8 cellular contexts compared by ENCODE assay signal in the genomic region with DNA sequence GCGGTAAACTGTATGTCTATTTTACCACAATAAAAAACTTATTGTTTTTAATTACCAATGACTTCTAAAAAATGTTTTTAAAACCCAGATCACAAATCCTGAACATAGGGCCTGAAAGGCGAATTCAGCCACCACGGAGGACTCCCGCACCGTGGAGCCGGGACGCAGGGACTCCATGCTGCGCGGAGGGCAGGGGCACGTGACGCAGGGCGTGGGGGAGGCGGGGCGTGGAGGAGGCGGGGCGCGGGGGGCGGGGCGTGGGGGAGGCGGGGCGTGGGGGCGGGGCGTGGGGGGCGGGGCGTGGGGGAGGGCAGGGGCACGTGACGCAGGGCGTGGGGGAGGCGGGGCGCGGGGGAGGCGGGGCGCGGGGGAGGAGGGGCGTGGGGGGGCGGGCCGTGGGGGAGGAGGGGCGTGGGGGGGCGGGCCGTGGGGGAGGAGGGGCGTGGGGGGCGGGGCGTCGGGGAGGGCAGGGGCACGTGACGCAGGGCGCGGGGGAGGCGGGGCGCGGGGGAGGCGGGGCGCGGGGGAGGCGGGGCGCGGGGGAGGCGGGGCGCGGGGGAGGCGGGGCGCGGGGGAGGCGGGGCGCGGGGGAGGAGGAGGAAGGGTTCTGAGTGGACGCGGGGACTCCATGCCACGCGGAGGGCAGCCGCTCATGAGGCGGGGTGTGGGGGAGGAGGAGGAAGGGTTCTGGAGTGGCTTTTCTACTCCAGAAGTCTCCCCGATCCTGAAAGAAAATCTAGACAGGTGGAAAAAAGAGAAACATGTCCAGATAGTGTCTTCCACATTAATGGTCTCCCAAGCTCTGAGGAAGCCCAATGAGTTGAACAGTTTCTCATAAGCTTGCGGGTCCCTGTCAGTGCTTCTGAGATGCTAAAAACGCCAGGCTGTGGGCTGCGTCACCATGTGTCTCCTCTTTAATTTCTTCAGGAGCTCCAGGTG. TPM values are rescaled to one million over a fixed set of nuclear protein-coding genes. Genes with fewer than 3 reads are reported as not detected.
DNase-seq lines count a peak whose midpoint lies in the region; ATAC-seq and TF ChIP-seq lines count a peak whose summit lies in the region.

No MANE protein-coding gene starts in this region.

- H3F3A ChIP-seq in neural progenitor cell (ENCODE audit: low read depth): peaks cover 34% of the 10 kb centered on the region

- peak overlapping the region; percentile 77 for H3K4me3 Mint-ChIP-seq in neural progenitor cell

- H3K9me3 ChIP-seq in neural progenitor cell (ENCODE audit: low read depth): no peaks in the 10 kb centered on the region
- H3K9me3 ChIP-seq in subcutaneous abdominal adipose tissue (ENCODE audit: control insufficient read depth in 5 of 5, low read length in 5 of 5): no peaks in the 10 kb centered on the region

- H3K27me3 ChIP-seq in neural progenitor cell (peaks cover 24% of the 10 kb centered on the region), subcutaneous abdominal adipose tissue (ENCODE audit: control insufficient read depth in 5 of 5, insufficient read depth in 4 of 5, low read length in 5 of 5) (peaks cover 0 to 6% (median 5%) of the 10 kb centered on the region in 5 donors)

- H3K36me3 ChIP-seq in neural progenitor cell (no peaks in the 10 kb centered on the region), subcutaneous abdominal adipose tissue (ENCODE audit: control insufficient read depth in 5 of 5, insufficient read depth in 5 of 5, low read length in 5 of 5) (no peaks in the 10 kb centered on the region)

- TF ChIP-seq POLR2A in GM18505 (IDR thresholded peaks at IDR 0.05; ENCODE audit: borderline replicate concordance, extremely low read depth, insufficient read depth, insufficient read length): peak; percentile 46

- DNase-seq in A172 (ENCODE audit: low spot score) (peak; percentile 43), HK-2 (ENCODE audit: unreplicated experiment) (peak; percentile 59), RPMI8226 (peak; percentile 65), foreskin melanocyte (peak; percentile 51), neural progenitor cell (ENCODE audit: low spot score) (peak; percentile 84)
- peak; percentile 68 for DNase-seq in activated naive CD4-positive, alpha-beta T cell treated with Interleukin-2 at 50 U/mL for 16 hours

- peak overlapping the region; percentile 81 for H3K4me2 ChIP-seq in neural progenitor cell

- peaks cover 40% of the 10 kb centered on the region for H3K4me1 Mint-ChIP-seq in neural progenitor cell

- peak; percentile 55 for ATAC-seq in GM18505 (IDR thresholded peaks at IDR 0.05; ENCODE audit: unreplicated experiment)

- H3K4me1 ChIP-seq in neural progenitor cell (peaks cover 14% of the 10 kb centered on the region), subcutaneous abdominal adipose tissue (ENCODE audit: control insufficient read depth in 5 of 5, insufficient read depth in 5 of 5, low read length in 5 of 5) (peaks cover 0 to 24% (median 22%) of the 10 kb centered on the region in 5 donors)

- H3K4me3 ChIP-seq in neural progenitor cell (peak overlapping the region; percentile 43), subcutaneous abdominal adipose tissue (ENCODE audit: low read depth in 1 of 5, low read length in 5 of 5) (peak overlapping the region; percentile 63 to 74 (median 71))

- no peaks in the 10 kb centered on the region for H3K36me3 Mint-ChIP-seq in neural progenitor cell

- peak overlapping the region; percentile 66 for H3K27ac Mint-ChIP-seq in neural progenitor cell

- H3K27ac ChIP-seq in neural progenitor cell: no peak overlapping the region
- peak overlapping the region; percentile 52 for H3K27ac ChIP-seq in subcutaneous abdominal adipose tissue (ENCODE audit: low read depth, low read length)

- no peaks in the 10 kb centered on the region for H4K20me1 ChIP-seq in neural progenitor cell (ENCODE audit: low read depth)

- H2AFZ ChIP-seq in neural progenitor cell (replicated peaks): peak overlapping the region; percentile 64

- TF ChIP-seq CTCF in neural progenitor cell (IDR thresholded peaks at IDR 0.05): no peak

- H3K9ac ChIP-seq in neural progenitor cell: no peak overlapping the region
- H3K9ac ChIP-seq in subcutaneous abdominal adipose tissue (ENCODE audit: low read length in 5 of 5): peak overlapping the region in 4 of 5 donors; percentile 51 to 78 (median 62)

- H3K79me2 ChIP-seq in neural progenitor cell (ENCODE audit: low read depth): no peaks in the 10 kb centered on the region

- H3K9me3 Mint-ChIP-seq in neural progenitor cell: no peaks in the 10 kb centered on the region

- peaks cover 5% of the 10 kb centered on the region for H3K27me3 Mint-ChIP-seq in neural progenitor cell (ENCODE audit: insufficient read depth, low read depth)

RNA-seq across cellular contexts. Expression of gene PROZ, which starts 4.4 kb away (rescaled TPM):
- not detected in 2 replicates for total RNA-seq in A172 (2014; rRNA removed; shearing (Covaris generic))
- not detected in 2 replicates for total RNA-seq in neural progenitor cell (ENCODE audit: low replicate concordance)

RNA-seq across cellular contexts. Expression of gene F10, which starts 31.5 kb away (rescaled TPM):
- 0.29 and 0.36 TPM in 2 replicates for total RNA-seq in A172 (2014; rRNA removed; shearing (Covaris generic))
- 2.0 and 6.8 TPM in 2 replicates for total RNA-seq in neural progenitor cell (ENCODE audit: low replicate concordance)

RNA-seq across cellular contexts. Expression of gene F7, which starts 48.5 kb away (rescaled TPM):
- 0.05 TPM in 1 of 2 replicates, not detected in the other for total RNA-seq in A172 (2014; rRNA removed; shearing (Covaris generic))
- total RNA-seq in neural progenitor cell (ENCODE audit: low replicate concordance): 0.50 TPM in 1 of 2 replicates, not detected in the other

RNA-seq across cellular contexts. Expression of gene PCID2, which starts 54.4 kb away (rescaled TPM):
- 215 and 265 TPM in 2 replicates for total RNA-seq in A172 (2014; rRNA removed; shearing (Covaris generic))
- total RNA-seq in neural progenitor cell (ENCODE audit: low replicate concordance): 91.1 and 99.6 TPM in 2 replicates

RNA-seq across cellular contexts. Expression of gene CUL4A, which starts 55.3 kb away (rescaled TPM):
- total RNA-seq in A172 (2014; rRNA removed; shearing (Covaris generic)): 142 and 154 TPM in 2 replicates
- total RNA-seq in neural progenitor cell (ENCODE audit: low replicate concordance): 95.1 and 96.0 TPM in 2 replicates
